Comparison of ENCODE assay signal across 16 cellular contexts in genomic region chr5:72234898-72235297, GRCh38.
DNase-seq lines count a peak whose midpoint lies in the region; ATAC-seq and TF ChIP-seq lines count a peak whose summit lies in the region.
"Had no signal": no experiment of that assay in that cellular context is flagged by ENCODE, and none has a peak within 500 bp of the region (broad histone marks: within the 10 kb centered on the region; RNA-seq: fewer than 3 reads in every experiment).

No MANE protein-coding gene starts in this region.

- peaks cover 46% of the 10 kb centered on the region for H3K4me1 Mint-ChIP-seq in activated CD8-positive, alpha-beta T cell treated with anti-CD3 and anti-CD28 coated beads for 36 hours (ENCODE audit: low read depth)
- H3K4me1 Mint-ChIP-seq in activated CD8-positive, alpha-beta T cell treated with anti-CD3 and anti-CD28 coated beads, Interleukin-2, amount 10 ng/mL, durations not matched to agents 7 days and 5 days (ENCODE audit: low read depth) = peaks cover 43% of the 10 kb centered on the region

- peak overlapping the region; percentile 32 for H3K27ac Mint-ChIP-seq in activated CD8-positive, alpha-beta T cell treated with anti-CD3 and anti-CD28 coated beads for 36 hours
- H3K27ac Mint-ChIP-seq in activated CD8-positive, alpha-beta T cell treated with anti-CD3 and anti-CD28 coated beads, Interleukin-2, amount 10 ng/mL, durations not matched to agents 7 days and 5 days = no peak overlapping the region
- H3K27ac Mint-ChIP-seq: CD4-positive, CD25-positive, alpha-beta regulatory T cell had no signal

- H2AFZ ChIP-seq in SU-DHL-6 (ENCODE audit: low read depth, low read length, severe bottlenecking) = no peak overlapping the region

- no peaks in the 10 kb centered on the region for H3K9me3 ChIP-seq in SU-DHL-6 (ENCODE audit: insufficient read depth, low read length)
- no peaks in the 10 kb centered on the region for H3K9me3 ChIP-seq in thoracic aorta
- H3K9me3 ChIP-seq in esophagus squamous epithelium = no peaks in the 10 kb centered on the region
- H3K9me3 ChIP-seq: gastroesophageal sphincter, thyroid gland had no signal

- no peaks in the 10 kb centered on the region for H3K27me3 ChIP-seq in SU-DHL-6 (ENCODE audit: low read length)
- no peaks in the 10 kb centered on the region for H3K27me3 ChIP-seq in thoracic aorta (replicated peaks; ENCODE audit: insufficient read depth)
- H3K27me3 ChIP-seq in esophagus squamous epithelium = no peaks in the 10 kb centered on the region
- H3K27me3 ChIP-seq: gastroesophageal sphincter, thyroid gland had no signal

- CTCF ChIA-PET in activated CD8-positive, alpha-beta T cell treated with anti-CD3 and anti-CD28 coated beads for 36 hours (lab: Charles Lee) = interaction anchor here (0.6 to 0.7 kb wide), 2 partner anchors 34 to 74 kb away, joined by 3 read pairs; no protein-coding TSS in a partner anchor
- CTCF ChIA-PET in activated CD8-positive, alpha-beta T cell treated with anti-CD3 and anti-CD28 coated beads, Interleukin-2, amount 10 ng/mL, durations not matched to agents 7 days and 5 days (lab: Charles Lee) = interaction anchor here (1.3 to 1.4 kb wide), 2 partner anchors 11 to 96 kb away, joined by 3 read pairs; no protein-coding TSS in a partner anchor

- no peaks in the 10 kb centered on the region for H3K9me3 Mint-ChIP-seq in activated CD8-positive, alpha-beta T cell treated with anti-CD3 and anti-CD28 coated beads for 36 hours
- H3K9me3 Mint-ChIP-seq in activated CD8-positive, alpha-beta T cell treated with anti-CD3 and anti-CD28 coated beads, Interleukin-2, amount 10 ng/mL, durations not matched to agents 7 days and 5 days (ENCODE audit: insufficient read depth) = no peaks in the 10 kb centered on the region
- H3K9me3 Mint-ChIP-seq: CD4-positive, CD25-positive, alpha-beta regulatory T cell; T-helper 2 cell treated with Interferon-gamma antibody and Interleukin-4, amounts not matched to agents 5 μg/mL and 100 μg/mL, for 36 hours had no signal

- H3K27ac ChIP-seq in SU-DHL-6 (ENCODE audit: low read depth, low read length) (peak overlapping the region; percentile 25; the same call in 1 of the 2 replicates), epithelial cell of prostate (peak overlapping the region; percentile 43), thoracic aorta (peak overlapping the region; percentile 26 to 50), esophagus squamous epithelium (peak overlapping the region in 2 of 4 donors; percentile 36 to 55)
- H3K27ac ChIP-seq: gastroesophageal sphincter, thyroid gland had no signal

- POLR2A ChIA-PET in activated CD8-positive, alpha-beta T cell treated with anti-CD3 and anti-CD28 coated beads for 36 hours (lab: Charles Lee) = no interaction called here
- POLR2A ChIA-PET in activated CD8-positive, alpha-beta T cell treated with anti-CD3 and anti-CD28 coated beads, Interleukin-2, amount 10 ng/mL, durations not matched to agents 7 days and 5 days (lab: Charles Lee) = no interaction called here

- no peaks in the 10 kb centered on the region for H3K9me2 ChIP-seq in SU-DHL-6 (replicated peaks; ENCODE audit: insufficient read depth, low read length)

- H3K36me3 Mint-ChIP-seq in activated CD8-positive, alpha-beta T cell treated with anti-CD3 and anti-CD28 coated beads for 36 hours (ENCODE audit: low read depth) = peaks cover 64% of the 10 kb centered on the region
- peaks cover 50% of the 10 kb centered on the region for H3K36me3 Mint-ChIP-seq in activated CD8-positive, alpha-beta T cell treated with anti-CD3 and anti-CD28 coated beads, Interleukin-2, amount 10 ng/mL, durations not matched to agents 7 days and 5 days (ENCODE audit: low read depth)

- H3K36me3 ChIP-seq in SU-DHL-6 (ENCODE audit: low read length) (peaks cover 54% of the 10 kb centered on the region), thoracic aorta (no peaks in the 10 kb centered on the region), esophagus squamous epithelium (peaks cover 0 to 33% (median 0%) of the 10 kb centered on the region in 3 donors)
- H3K36me3 ChIP-seq: thyroid gland had no signal

- no peaks in the 10 kb centered on the region for H4K20me1 ChIP-seq in SU-DHL-6 (ENCODE audit: low read depth, low read length)

- H3F3A ChIP-seq in SU-DHL-6 (ENCODE audit: insufficient read depth) = peaks cover 4% of the 10 kb centered on the region; the same call in 1 of the 2 replicates

- H3K9ac ChIP-seq in SU-DHL-6 (ENCODE audit: low read length) = no peak overlapping the region

- ATAC-seq in activated CD8-positive, alpha-beta T cell treated with anti-CD3 and anti-CD28 coated beads for 36 hours = no peak
- no peak for ATAC-seq in activated CD8-positive, alpha-beta T cell treated with anti-CD3 and anti-CD28 coated beads, Interleukin-2, amount 10 ng/mL, durations not matched to agents 7 days and 5 days
- ATAC-seq in thoracic aorta (ENCODE audit: insufficient number of reproducible peaks, low FRiP score, low read depth) (no peak), GM18520 (IDR thresholded peaks at IDR 0.05; ENCODE audit: unreplicated experiment) (no peak), HG03565 (IDR thresholded peaks at IDR 0.05; ENCODE audit: unreplicated experiment) (no peak)
- ATAC-seq: gastroesophageal sphincter had no signal

- H3K27me3 Mint-ChIP-seq in activated CD8-positive, alpha-beta T cell treated with anti-CD3 and anti-CD28 coated beads for 36 hours = no peaks in the 10 kb centered on the region
- no peaks in the 10 kb centered on the region for H3K27me3 Mint-ChIP-seq in activated CD8-positive, alpha-beta T cell treated with anti-CD3 and anti-CD28 coated beads, Interleukin-2, amount 10 ng/mL, durations not matched to agents 7 days and 5 days (ENCODE audit: low read depth)
- H3K27me3 Mint-ChIP-seq: CD4-positive, CD25-positive, alpha-beta regulatory T cell had no signal

- intact Hi-C loops in activated CD8-positive, alpha-beta T cell treated with anti-CD3 and anti-CD28 coated beads for 36 hours (cut with micrococcal nuclease) = no loop called here
- intact Hi-C loops in esophagus squamous epithelium (cut with DNase I) = no loop called here

- H3K4me1 ChIP-seq in thoracic aorta (ENCODE audit: control insufficient read depth in 1 of 2, low read depth in 2 of 2) (peaks cover 19 to 38% of the 10 kb centered on the region in 2 donors), esophagus squamous epithelium (peaks cover 7 to 45% (median 28%) of the 10 kb centered on the region in 3 donors)

- H3K79me2 ChIP-seq in SU-DHL-6 (ENCODE audit: insufficient read depth, low read length) = 0 out of 2 replicates have a peak, but pooled peaks cover 4% of the 10 kb centered on the region

- H3K4me2 ChIP-seq in SU-DHL-6 (ENCODE audit: low read depth, low read length, poor library complexity, severe bottlenecking) = no peak overlapping the region

- DNase-seq in activated CD8-positive, alpha-beta T cell treated with anti-CD3 and anti-CD28 coated beads for 36 hours = peak; percentile 8
- no peak for DNase-seq in activated CD8-positive, alpha-beta T cell treated with anti-CD3 and anti-CD28 coated beads, Interleukin-2, amount 10 ng/mL, durations not matched to agents 7 days and 5 days
- DNase-seq in epithelial cell of prostate (ENCODE audit: low read depth, low spot score) (no peak), thoracic aorta (ENCODE audit: low spot score) (no peak), esophagus squamous epithelium (lab: John Stamatoyannopoulos, UW) (no peak)
- DNase-seq: cerebellar nuclear complex, DMS79 treated with DMSO at 0.1 percent for 48 hours, NCI-H1092, NCI-H748 treated with DMSO at 0.1 percent for 48 hours, thyroid gland had no signal

- TF ChIP-seq POLR2A in esophagus squamous epithelium (IDR thresholded peaks at IDR 0.05) = no peak

- no peak overlapping the region for H3K4me3 Mint-ChIP-seq in activated CD8-positive, alpha-beta T cell treated with anti-CD3 and anti-CD28 coated beads for 36 hours
- H3K4me3 Mint-ChIP-seq in activated CD8-positive, alpha-beta T cell treated with anti-CD3 and anti-CD28 coated beads, Interleukin-2, amount 10 ng/mL, durations not matched to agents 7 days and 5 days = no peak overlapping the region

- no peak for TF ChIP-seq CTCF in activated CD8-positive, alpha-beta T cell treated with anti-CD3 and anti-CD28 coated beads for 36 hours (IDR thresholded peaks at IDR 0.05)
- no peak for TF ChIP-seq CTCF in SU-DHL-6 (IDR thresholded peaks at IDR 0.05; ENCODE audit: insufficient read depth, low read length, poor library complexity, severe bottlenecking)
- TF ChIP-seq CTCF in thoracic aorta (IDR thresholded peaks at IDR 0.05) = no peak
- TF ChIP-seq CTCF in esophagus squamous epithelium (IDR thresholded peaks at IDR 0.05) = no peak

- no peak overlapping the region for H3K4me3 ChIP-seq in SU-DHL-6 (ENCODE audit: insufficient read depth, low read length, poor library complexity, severe bottlenecking)
- no peak overlapping the region for H3K4me3 ChIP-seq in thoracic aorta
- no peak overlapping the region for H3K4me3 ChIP-seq in esophagus squamous epithelium
- H3K4me3 ChIP-seq: gastroesophageal sphincter, thyroid gland had no signal

- 62 to 82% methylated on average over 1 of the region's 1 CpG for WGBS in esophagus squamous epithelium, 2 donors
